14 cellular contexts compared by ENCODE assay signal in the genomic region with DNA sequence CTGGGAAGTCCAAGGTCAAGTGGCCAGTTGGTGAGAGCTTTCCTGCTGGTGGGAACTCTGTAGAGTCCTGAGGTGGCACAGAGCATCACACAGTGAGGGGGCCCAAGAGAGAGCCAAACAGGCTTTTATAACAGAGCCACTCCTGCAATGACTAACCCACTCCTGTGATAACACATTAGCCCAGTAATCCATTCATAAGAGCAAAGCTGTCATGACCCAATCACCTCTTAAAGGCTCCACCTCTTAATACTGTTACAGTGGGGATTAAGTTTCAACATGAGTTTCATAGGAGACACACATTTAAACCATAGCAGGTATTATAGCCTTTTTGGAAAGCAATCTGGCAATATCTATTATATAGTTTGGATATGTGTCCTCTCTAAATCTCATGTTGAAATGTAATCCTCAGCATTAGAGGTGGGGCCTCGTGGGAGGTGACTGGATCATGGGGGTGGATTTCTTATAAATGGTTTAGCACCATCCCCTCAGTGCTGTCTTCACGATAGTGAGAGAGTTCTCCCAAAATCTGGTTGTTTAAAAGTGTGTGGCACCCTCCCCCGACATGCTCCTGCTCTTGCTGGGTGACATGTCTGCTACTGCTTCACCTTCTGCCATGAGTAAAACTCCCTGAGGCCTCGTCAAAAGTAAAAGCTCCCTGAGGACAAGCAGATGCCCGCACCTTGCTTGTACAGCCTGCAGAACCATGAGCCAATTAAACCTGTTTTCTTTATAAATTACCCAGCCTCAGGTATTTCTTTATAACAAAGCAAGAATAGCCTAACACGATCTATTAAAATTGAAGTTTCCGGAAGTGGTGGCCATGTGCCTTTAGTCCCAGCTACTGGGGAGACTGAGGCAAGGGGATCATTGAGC.
DNase-seq lines count a peak whose midpoint lies in the region; ATAC-seq, FAIRE-seq and TF ChIP-seq lines count a peak whose summit lies in the region.
"Had no signal": no experiment of that assay in that cellular context is flagged by ENCODE, and none has a peak within 500 bp of the region (broad histone marks: within the 10 kb centered on the region; RNA-seq: fewer than 3 reads in every experiment).

No MANE protein-coding gene starts in this region.

- no peak for ATAC-seq in stimulated activated naive CD8-positive, alpha-beta T cell treated with anti-CD3 and anti-CD28 coated beads, Interleukin-15, Interleukin-2, amounts not matched to agents 100 U/mL and 50 U/mL, for 24 hours
- no peak for ATAC-seq in Right ventricle myocardium inferior
- ATAC-seq: pancreas had no signal

- no peak overlapping the region for H3K4me3 ChIP-seq in bronchial epithelial cell (ENCODE audit: low read depth, low read length)
- H3K4me3 ChIP-seq: pancreas, uterus had no signal

- intact Hi-C loops in Right ventricle myocardium inferior (cut with DNase I) = no loop called here

- no peaks in the 10 kb centered on the region for H3K36me3 ChIP-seq in bronchial epithelial cell (ENCODE audit: control insufficient read depth, insufficient read depth, low read length)
- H3K36me3 ChIP-seq: brain microvascular endothelial cell, pancreas, uterus had no signal

- no peaks in the 10 kb centered on the region for H3K9me3 Mint-ChIP-seq in activated T-cell treated with anti-CD3 and anti-CD28 coated beads, Interleukin-2, amount 50 U/mL, for 24 hours

- no peak for DNase-seq in activated T-cell treated with anti-CD3 and anti-CD28 coated beads, Interleukin-2, amount 50 U/mL, for 24 hours
- DNase-seq in activated T-cell treated with anti-CD3 and anti-CD28 coated beads for 4 hours = no peak
- peak; percentile 76 for DNase-seq in NCI-H524 treated with DMSO at 0.1 percent for 48 hours (lab: John Stamatoyannopoulos, UW)
- peak; percentile 93 for DNase-seq in bronchial epithelial cell (ENCODE audit: low read depth)
- DNase-seq in stimulated activated naive CD8-positive, alpha-beta T cell treated with anti-CD3 and anti-CD28 coated beads, Interleukin-15, Interleukin-2, amounts not matched to agents 100 U/mL and 50 U/mL, for 24 hours = peak; percentile 22
- DNase-seq in NCI-H187 treated with DMSO at 0.1 percent for 48 hours (lab: John Stamatoyannopoulos, UW) = no peak
- DNase-seq in NCI-H187 (lab: John Stamatoyannopoulos, UW) = no peak
- DNase-seq in Right ventricle myocardium inferior (ENCODE audit: missing footprints) = no peak
- DNase-seq: activated effector memory CD4-positive, alpha-beta T cell treated with Interleukin-2 at 50 U/mL for 16 hours; brain microvascular endothelial cell; pancreas; SHP77 treated with DMSO at 0.1 percent for 48 hours; uterus had no signal

- no peak for FAIRE-seq in bronchial epithelial cell (lab: Jason Lieb, UNC)
- FAIRE-seq: pancreas had no signal

- H3K27me3 ChIP-seq in bronchial epithelial cell (ENCODE audit: control insufficient read depth, insufficient read depth, low read length) = no peaks in the 10 kb centered on the region
- H3K27me3 ChIP-seq: brain microvascular endothelial cell, pancreas, uterus had no signal

- H3K4me1 Mint-ChIP-seq in activated T-cell treated with anti-CD3 and anti-CD28 coated beads, Interleukin-2, amount 50 U/mL, for 24 hours (ENCODE audit: low read depth) = peaks cover 79% of the 10 kb centered on the region
- H3K4me1 Mint-ChIP-seq: mesothelial cell of epicardium had no signal

- H3K36me3 Mint-ChIP-seq in activated T-cell treated with anti-CD3 and anti-CD28 coated beads, Interleukin-2, amount 50 U/mL, for 24 hours (ENCODE audit: low read depth) = peaks cover 6% of the 10 kb centered on the region
- H3K36me3 Mint-ChIP-seq: mesothelial cell of epicardium had no signal

- TF ChIP-seq CTCF in bronchial epithelial cell (IDR thresholded peaks at IDR 0.05; ENCODE audit: insufficient read depth, low read length, severe bottlenecking) = no peak

- H3K27me3 Mint-ChIP-seq in activated T-cell treated with anti-CD3 and anti-CD28 coated beads, Interleukin-2, amount 50 U/mL, for 24 hours = no peaks in the 10 kb centered on the region

- H3K4me3 Mint-ChIP-seq in activated T-cell treated with anti-CD3 and anti-CD28 coated beads, Interleukin-2, amount 50 U/mL, for 24 hours = no peak overlapping the region
- H3K4me3 Mint-ChIP-seq: mesothelial cell of epicardium had no signal

- peak overlapping the region; percentile 81 for H3K27ac Mint-ChIP-seq in activated T-cell treated with anti-CD3 and anti-CD28 coated beads, Interleukin-2, amount 50 U/mL, for 24 hours
- H3K27ac Mint-ChIP-seq: mesothelial cell of epicardium had no signal

Comparison
In these comparisons a context has a peak if more than half of its experiments do, and no peak if none do; other contexts are left out.
1. DNase-seq: peak in NCI-H524 treated with DMSO at 0.1 percent for 48 hours (single experiment), bronchial epithelial cell (single experiment) and stimulated activated naive CD8-positive, alpha-beta T cell treated with anti-CD3 and anti-CD28 coated beads, Interleukin-15, Interleukin-2, amounts not matched to agents 100 U/mL and 50 U/mL, for 24 hours (single experiment); none in activated T-cell treated with anti-CD3 and anti-CD28 coated beads, Interleukin-2, amount 50 U/mL, for 24 hours (single experiment), activated T-cell treated with anti-CD3 and anti-CD28 coated beads for 4 hours (single experiment), NCI-H187 treated with DMSO at 0.1 percent for 48 hours (single experiment), NCI-H187 (0 of 2) and Right ventricle myocardium inferior (single experiment).